In the genomic region with DNA sequence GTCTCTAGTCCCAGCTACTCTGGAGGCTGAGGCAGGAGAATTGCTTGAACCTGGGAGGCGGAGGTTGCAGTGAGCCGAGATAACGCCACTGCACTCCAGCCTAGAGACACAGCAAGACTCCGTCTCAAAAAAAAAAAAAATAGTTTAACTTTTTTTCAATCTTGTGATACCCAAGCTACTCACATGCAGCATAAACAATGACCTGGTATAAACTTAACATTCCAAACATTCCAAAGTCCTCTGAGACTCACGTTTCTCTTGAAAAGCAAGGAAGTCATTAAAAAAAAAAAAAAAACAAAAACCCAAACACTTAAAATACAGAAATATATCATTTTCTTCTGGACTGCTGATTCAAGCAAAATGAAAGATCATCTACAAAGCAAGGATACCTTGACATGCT, we compare ENCODE assay signal across 15 cellular contexts. TPM values are rescaled to one million over a fixed set of nuclear protein-coding genes. Genes with fewer than 3 reads are reported as not detected.
DNase-seq lines count a peak whose midpoint lies in the region; ATAC-seq and TF ChIP-seq lines count a peak whose summit lies in the region.
"Had no signal": no experiment of that assay in that cellular context is flagged by ENCODE, and none has a peak within 500 bp of the region (broad histone marks: within the 10 kb centered on the region; RNA-seq: fewer than 3 reads in every experiment).

No MANE protein-coding gene starts in this region.

- H2AFZ ChIP-seq in mesenchymal stem cell (ENCODE audit: low read depth, low read length), result no peak overlapping the region

- H3K9ac ChIP-seq in HUES6 (ENCODE audit: low read length) (no peak overlapping the region), mesenchymal stem cell (ENCODE audit: low read length) (no peak overlapping the region)

- H3K18ac ChIP-seq in mesenchymal stem cell (ENCODE audit: low read depth in 1 of 2, low read length in 2 of 2), result no peak overlapping the region

- H3K27ac ChIP-seq in HUES6 (ENCODE audit: low read depth, low read length), result peak overlapping the region; percentile 53; the same call in 1 of the 2 replicates
- no peak overlapping the region for H3K27ac ChIP-seq in mesenchymal stem cell (ENCODE audit: low read length, poor library complexity, severe bottlenecking)
- H3K27ac ChIP-seq: breast epithelium had no signal

- H3K4me3 Mint-ChIP-seq in dendritic cell treated with granulocyte-macrophage colony-stimulating factor and Interleukin-4, amounts not matched to agents 40 ng/mL and 50 ng/mL, for 4 days, result no peak overlapping the region
- H3K4me3 Mint-ChIP-seq: activated CD8-positive, alpha-beta memory T cell treated with anti-CD3 and anti-CD28 coated beads, Interleukin-2, amount 10 ng/mL, durations not matched to agents 7 days and 5 days had no signal

- H3K14ac ChIP-seq in mesenchymal stem cell (ENCODE audit: low read length in 2 of 2), result no peak overlapping the region

- no peak overlapping the region for H2AK5ac ChIP-seq in mesenchymal stem cell (ENCODE audit: low read length, severe bottlenecking)

- H3K9me3 ChIP-seq in HUES6 (ENCODE audit: control insufficient read depth, insufficient read depth, low read depth, low read length) (no peaks in the 10 kb centered on the region), mesenchymal stem cell (ENCODE audit: control insufficient read depth, low read length) (no peaks in the 10 kb centered on the region)
- H3K9me3 ChIP-seq: BE2C, breast epithelium had no signal

- H3K27me3 Mint-ChIP-seq in dendritic cell treated with granulocyte-macrophage colony-stimulating factor and Interleukin-4, amounts not matched to agents 40 ng/mL and 50 ng/mL, for 4 days, result no peaks in the 10 kb centered on the region
- H3K27me3 Mint-ChIP-seq: activated CD8-positive, alpha-beta memory T cell treated with anti-CD3 and anti-CD28 coated beads, Interleukin-2, amount 10 ng/mL, durations not matched to agents 7 days and 5 days had no signal

- no peak overlapping the region for H3K4ac ChIP-seq in mesenchymal stem cell (ENCODE audit: low read depth in 1 of 2, low read length in 2 of 2)

- intact Hi-C loops in dendritic cell treated with granulocyte-macrophage colony-stimulating factor and Interleukin-4, amounts not matched to agents 40 ng/mL and 50 ng/mL, for 4 days (cut with micrococcal nuclease), result no loop called here
- intact Hi-C loops in posterior vena cava (cut with DNase I), result no loop called here

- peak overlapping the region; percentile 58 for H3K27ac Mint-ChIP-seq in dendritic cell treated with granulocyte-macrophage colony-stimulating factor and Interleukin-4, amounts not matched to agents 40 ng/mL and 50 ng/mL, for 4 days
- H3K27ac Mint-ChIP-seq: activated CD8-positive, alpha-beta memory T cell treated with anti-CD3 and anti-CD28 coated beads, Interleukin-2, amount 10 ng/mL, durations not matched to agents 7 days and 5 days had no signal

- peaks cover 15% of the 10 kb centered on the region for H3K4me1 Mint-ChIP-seq in dendritic cell treated with granulocyte-macrophage colony-stimulating factor and Interleukin-4, amounts not matched to agents 40 ng/mL and 50 ng/mL, for 4 days (ENCODE audit: low read depth)
- H3K4me1 Mint-ChIP-seq: activated CD8-positive, alpha-beta memory T cell treated with anti-CD3 and anti-CD28 coated beads, Interleukin-2, amount 10 ng/mL, durations not matched to agents 7 days and 5 days had no signal

- no peak overlapping the region for H4K91ac ChIP-seq in mesenchymal stem cell (ENCODE audit: low read length)

- H3K27me3 ChIP-seq in HUES6 (ENCODE audit: control insufficient read depth, insufficient read depth, low read length) (no peaks in the 10 kb centered on the region), mesenchymal stem cell (ENCODE audit: control insufficient read depth in 1 of 2, insufficient read depth in 1 of 2, low read length in 2 of 2) (no peaks in the 10 kb centered on the region)
- H3K27me3 ChIP-seq: BE2C, breast epithelium had no signal

- DNase-seq in AG09319 (ENCODE audit: extremely low read depth, low read depth) (peak; percentile 16), mesenchymal stem cell (peak; percentile 22), posterior vena cava (ENCODE audit: low spot score) (no peak), omental fat pad (ENCODE audit: low spot score) (no peak), NCI-H2081 treated with DMSO at 0.1 percent for 48 hours (lab: John Stamatoyannopoulos, UW) (no peak), nucleus accumbens (lab: John Stamatoyannopoulos, UW) (no peak)
- DNase-seq: activated CD8-positive, alpha-beta memory T cell treated with anti-CD3 and anti-CD28 coated beads, Interleukin-2, amount 10 ng/mL, durations not matched to agents 7 days and 5 days; activated naive CD4-positive, alpha-beta T cell; BE2C; NCI-H1417; NCI-H226 had no signal

- no peak overlapping the region for H3K4me2 ChIP-seq in mesenchymal stem cell (ENCODE audit: low read length, poor library complexity, severe bottlenecking)

- H2BK15ac ChIP-seq in mesenchymal stem cell (ENCODE audit: low read depth, poor library complexity, severe bottlenecking), result no peak overlapping the region

- no peak overlapping the region for H4K8ac ChIP-seq in mesenchymal stem cell (ENCODE audit: low read length)

- H3K4me1 ChIP-seq in HUES6 (ENCODE audit: control insufficient read depth, insufficient read depth, low read length) (peaks cover 8% of the 10 kb centered on the region; the same call in 1 of the 2 replicates), mesenchymal stem cell (ENCODE audit: control insufficient read depth, insufficient read depth, low read depth, low read length) (peaks cover 2% of the 10 kb centered on the region)
- H3K4me1 ChIP-seq: breast epithelium had no signal

- no peak overlapping the region for H2BK12ac ChIP-seq in mesenchymal stem cell (ENCODE audit: low read length in 2 of 2)

- TF ChIP-seq CTCF in AG09319 (IDR thresholded peaks at IDR 0.05; ENCODE audit: low read depth, low read length) (no peak), omental fat pad (IDR thresholded peaks at IDR 0.05) (no peak)

- ATAC-seq in omental fat pad (ENCODE audit: low FRiP score), result no peak
- ATAC-seq: activated CD8-positive, alpha-beta memory T cell treated with anti-CD3 and anti-CD28 coated beads, Interleukin-2, amount 10 ng/mL, durations not matched to agents 7 days and 5 days; HepG2 had no signal

- H3K9me3 Mint-ChIP-seq in dendritic cell treated with granulocyte-macrophage colony-stimulating factor and Interleukin-4, amounts not matched to agents 40 ng/mL and 50 ng/mL, for 4 days, result no peaks in the 10 kb centered on the region

- no peak overlapping the region for H2BK5ac ChIP-seq in mesenchymal stem cell (ENCODE audit: low read depth, low read length, poor library complexity, severe bottlenecking)

- H3K4me3 ChIP-seq in HUES6 (ENCODE audit: low read depth, low read length), result no peak overlapping the region
- H3K4me3 ChIP-seq in mesenchymal stem cell (ENCODE audit: insufficient read depth in 1 of 2, low read depth in 1 of 2, low read length in 2 of 2), result no peak overlapping the region
- H3K4me3 ChIP-seq: breast epithelium had no signal

- H3K36me3 Mint-ChIP-seq in dendritic cell treated with granulocyte-macrophage colony-stimulating factor and Interleukin-4, amounts not matched to agents 40 ng/mL and 50 ng/mL, for 4 days (ENCODE audit: low read depth), result peaks cover 95% of the 10 kb centered on the region

- peaks cover 11% of the 10 kb centered on the region for H3K79me1 ChIP-seq in mesenchymal stem cell (replicated peaks; ENCODE audit: low read length, poor library complexity, severe bottlenecking)

- no peak overlapping the region for H2BK120ac ChIP-seq in mesenchymal stem cell (ENCODE audit: low read depth, low read length)

- WGBS in mesenchymal stem cell, result 44% methylated on average over 5 of the region's 5 CpGs

- peaks cover 100% of the 10 kb centered on the region for H3K36me3 ChIP-seq in HUES6 (ENCODE audit: control insufficient read depth, insufficient read depth, low read length)
- peaks cover 19 to 100% of the 10 kb centered on the region in 2 experiments for H3K36me3 ChIP-seq in mesenchymal stem cell (ENCODE audit: control insufficient read depth in 1 of 2, insufficient read depth in 2 of 2, low read depth in 1 of 2, low read length in 2 of 2)

- no peak overlapping the region for H3K23ac ChIP-seq in mesenchymal stem cell (ENCODE audit: low read length in 2 of 2)

RNA-seq across cellular contexts. Expression of gene CRNKL1, which starts 14.3 kb away (rescaled TPM):
- polyA plus RNA-seq in mesenchymal stem cell (2013, experiment 1 of 2), result 13.4 TPM
- polyA plus RNA-seq in mesenchymal stem cell (2013, experiment 2 of 2), result 14.1 TPM
- total RNA-seq in posterior vena cava (10 to 100 TPM; 14.7 to 15.7 TPM), omental fat pad (10 to 100 TPM; 13.8 to 30.7 (median 15.6) TPM)

RNA-seq across cellular contexts. Expression of gene CFAP61, which starts 14.4 kb away (rescaled TPM):
- polyA plus RNA-seq in mesenchymal stem cell (2013, experiment 1 of 2), result 0.03 TPM
- 0.12 TPM for polyA plus RNA-seq in mesenchymal stem cell (2013, experiment 2 of 2)
- total RNA-seq in posterior vena cava, result 1 to 10 TPM in 1 of 2 donors, not detected in 1; 1.2 TPM
- not detected for total RNA-seq in omental fat pad
- total RNA-seq: activated CD8-positive, alpha-beta memory T cell treated with anti-CD3 and anti-CD28 coated beads, Interleukin-2, amount 10 ng/mL, durations not matched to agents 7 days and 5 days had no signal
- polyA plus RNA-seq: HepG2 had no signal

RNA-seq across cellular contexts. Expression of gene NAA20, which starts 20.8 kb away (rescaled TPM):
- polyA plus RNA-seq in mesenchymal stem cell (2013, experiment 1 of 2), result 64.7 TPM
- 67.5 TPM for polyA plus RNA-seq in mesenchymal stem cell (2013, experiment 2 of 2)
- total RNA-seq in posterior vena cava, result 10 to 100 TPM; 45.3 to 48.4 TPM
- 10 to 100 TPM; 21.0 to 60.7 (median 45.8) TPM for total RNA-seq in omental fat pad

Comparison
In these comparisons a context has a peak if more than half of its experiments do, and no peak if none do; other contexts are left out.
1. DNase-seq: peak in AG09319 (single experiment) and mesenchymal stem cell (single experiment); none in posterior vena cava (single experiment), omental fat pad (single experiment), NCI-H2081 treated with DMSO at 0.1 percent for 48 hours (single experiment) and nucleus accumbens (0 of 56).